Comparison of ENCODE assay signal across 9 cellular contexts in genomic region chr7:66697451-66698438, GRCh38. TPM values are rescaled to one million over a fixed set of nuclear protein-coding genes. Genes with fewer than 3 reads are reported as not detected.
A peak's percentile ranks its signal among the peaks of the same experiment; 100 is the strongest.
DNase-seq lines count a peak whose midpoint lies in the region; ATAC-seq and TF ChIP-seq lines count a peak whose summit lies in the region.
"Had no signal": no experiment of that assay in that cellular context is flagged by ENCODE, and none has a peak within 500 bp of the region (broad histone marks: within the 10 kb centered on the region; RNA-seq: fewer than 3 reads in every experiment).

No MANE protein-coding gene starts in this region.

- H3K36me3 ChIP-seq in GM23248 (ENCODE audit: low read depth) (peaks cover 9% of the 10 kb centered on the region; the same call in 1 of the 2 replicates), WERI-Rb-1 (no peaks in the 10 kb centered on the region), rectal smooth muscle tissue (ENCODE audit: control insufficient read depth, insufficient read depth, low read length) (no peaks in the 10 kb centered on the region)

- no peaks in the 10 kb centered on the region for H3K9me3 ChIP-seq in GM23248 (ENCODE audit: low read depth)
- H3K9me3 ChIP-seq in WERI-Rb-1 (ENCODE audit: severe bottlenecking): no peaks in the 10 kb centered on the region
- H3K9me3 ChIP-seq: lower lobe of right lung had no signal

- H3K27ac ChIP-seq in GM23248 (peak overlapping the region; percentile 45), WERI-Rb-1 (peak overlapping the region; percentile 37; the same call in 1 of the 2 replicates), rectal smooth muscle tissue (ENCODE audit: low read depth, low read length) (peak overlapping the region; percentile 40)
- H3K27ac ChIP-seq: lower lobe of right lung had no signal

- 17 to 21% methylated on average over 16 to 20 of the region's 20 CpGs for WGBS in GM23248 (ENCODE audit: low coverage in 1 of 2, low lambda C conversion rate in 2 of 2, missing lambda C conversion rate in 2 of 2), 2 experiments

- H3K4me1 ChIP-seq in GM23248 (ENCODE audit: insufficient read depth): peaks cover 16% of the 10 kb centered on the region
- no peaks in the 10 kb centered on the region for H3K4me1 ChIP-seq in rectal smooth muscle tissue (ENCODE audit: control insufficient read depth, insufficient read depth, low read length)
- H3K4me1 ChIP-seq: lower lobe of right lung had no signal

- H3K27me3 ChIP-seq in GM23248 (replicated peaks; ENCODE audit: insufficient read depth): no peaks in the 10 kb centered on the region
- H3K27me3 ChIP-seq in WERI-Rb-1 (ENCODE audit: insufficient read depth, low read depth, severe bottlenecking): no peaks in the 10 kb centered on the region
- H3K27me3 ChIP-seq in rectal smooth muscle tissue (ENCODE audit: control insufficient read depth, insufficient read depth, low read length): no peaks in the 10 kb centered on the region

- H3F3A ChIP-seq in GM23248 (ENCODE audit: insufficient read depth): peaks cover 12% of the 10 kb centered on the region; the same call in 1 of the 2 replicates

- TF ChIP-seq CTCF in WERI-Rb-1 (IDR thresholded peaks at IDR 0.05; ENCODE audit: low read depth, low read length) (0 out of 2 replicates have a peak, but pooled peaks have one; percentile 6), endothelial cell (IDR thresholded peaks at IDR 0.05; ENCODE audit: unreplicated experiment) (no peak)

- no peaks in the 10 kb centered on the region for H3K9me2 ChIP-seq in GM23248 (ENCODE audit: insufficient read depth)

- H3K4me3 Mint-ChIP-seq in endothelial cell (ENCODE audit: unreplicated experiment): no peak overlapping the region

- ATAC-seq in GM21723 (IDR thresholded peaks at IDR 0.05; ENCODE audit: unreplicated experiment): no peak
- ATAC-seq in GM21367 (IDR thresholded peaks at IDR 0.05; ENCODE audit: unreplicated experiment): no peak

- no peak overlapping the region for H3K27ac Mint-ChIP-seq in endothelial cell (ENCODE audit: unreplicated experiment)

- H3K79me2 ChIP-seq in GM23248 (ENCODE audit: insufficient read depth): peaks cover 74% of the 10 kb centered on the region

- no peaks in the 10 kb centered on the region for H4K20me1 ChIP-seq in GM23248 (ENCODE audit: insufficient read depth)

- H2AFZ ChIP-seq in GM23248: no peak overlapping the region

- in situ Hi-C loops in GM23248 (cut with MboI): no loop called here

- DNase-seq in GM23248 (peak; percentile 95), WERI-Rb-1 (peak; percentile 81), glomerular visceral epithelial cell (ENCODE audit: extremely low spot score) (peak; percentile 35), SHP77 (lab: John Stamatoyannopoulos, UW) (no peak), endothelial cell (ENCODE audit: low spot score) (no peak)
- DNase-seq: lower lobe of right lung had no signal

- no peak overlapping the region for H3K4me2 ChIP-seq in GM23248 (ENCODE audit: unreplicated experiment)

- 0 out of 2 replicates have a peak overlapping the region, but pooled peaks have one; percentile 4 for H3K9ac ChIP-seq in GM23248
- no peak overlapping the region for H3K9ac ChIP-seq in rectal smooth muscle tissue (ENCODE audit: low read length)

- H3K36me3 Mint-ChIP-seq in endothelial cell (ENCODE audit: low read depth, unreplicated experiment): peaks cover 11% of the 10 kb centered on the region

- no peaks in the 10 kb centered on the region for H3K9me3 Mint-ChIP-seq in endothelial cell (ENCODE audit: unreplicated experiment)

- no peaks in the 10 kb centered on the region for H3K4me1 Mint-ChIP-seq in endothelial cell (ENCODE audit: unreplicated experiment)

- H3K4me3 ChIP-seq in GM23248: no peak overlapping the region
- peak overlapping the region; percentile 20; the same call in 1 of the 2 replicates for H3K4me3 ChIP-seq in WERI-Rb-1 (ENCODE audit: low read depth, low read length)
- no peak overlapping the region for H3K4me3 ChIP-seq in rectal smooth muscle tissue (ENCODE audit: low read length)
- H3K4me3 ChIP-seq: lower lobe of right lung had no signal

- H3K27me3 Mint-ChIP-seq in endothelial cell (ENCODE audit: unreplicated experiment): peaks cover 9% of the 10 kb centered on the region

RNA-seq across cellular contexts. Expression of gene RABGEF1, which starts 42.8 kb away (rescaled TPM):
- 70.8 and 71.5 TPM in 2 replicates for total RNA-seq in GM23248 (2014; rRNA removed; shearing (Covaris generic))
- 64.5 and 68.2 TPM in 2 replicates for polyA plus RNA-seq in GM23248 (2016; fragmentation: Nextera tagmentation; extraction: Ambion mirVana)
- 19.2 TPM for total RNA-seq in endothelial cell (ENCODE audit: unreplicated experiment)

Comparison
In these comparisons a context has a peak if more than half of its experiments do, and no peak if none do; other contexts are left out.
1. DNase-seq: peak in GM23248 (single experiment), WERI-Rb-1 (single experiment) and glomerular visceral epithelial cell (single experiment); none in SHP77 (0 of 2) and endothelial cell (single experiment).
2. Peak in every context shown above with its lines, with median percentiles within 50 percentile points of each other: H3K27ac ChIP-seq.